10 cellular contexts compared by ENCODE assay signal in genomic region chr20:62644044-62644795, GRCh38. TPM values are rescaled to one million over a fixed set of nuclear protein-coding genes. Genes with fewer than 3 reads are reported as not detected.
DNase-seq lines count a peak whose midpoint lies in the region; ATAC-seq and TF ChIP-seq lines count a peak whose summit lies in the region.
"Had no signal": no experiment of that assay in that cellular context is flagged by ENCODE, and none has a peak within 500 bp of the region (broad histone marks: within the 10 kb centered on the region; RNA-seq: fewer than 3 reads in every experiment).

No MANE protein-coding gene starts in this region.

- intact Hi-C loops in A673 (cut with micrococcal nuclease; ENCODE audit: unreplicated experiment): no loop called here

- H3K36me3 ChIP-seq in A673 (ENCODE audit: insufficient read depth, low read length, poor library complexity, severe bottlenecking) (no peaks in the 10 kb centered on the region), DOHH2 (ENCODE audit: control insufficient read depth, low read length) (peaks cover 66% of the 10 kb centered on the region)

- H3K27ac Mint-ChIP-seq in activated CD8-positive, alpha-beta T cell treated with anti-CD3 and anti-CD28 coated beads, Interleukin-2, amount 10 ng/mL, durations not matched to agents 7 days and 5 days: peak overlapping the region; percentile 71
- H3K27ac Mint-ChIP-seq in memory B cell: no peak overlapping the region

- CTCF ChIA-PET in A673 (lab: Charles Lee): interaction anchor here (0.6 kb wide), 1 partner anchor 23 kb away, joined by 3 read pairs; no protein-coding TSS in a partner anchor
- CTCF ChIA-PET in activated CD8-positive, alpha-beta T cell treated with anti-CD3 and anti-CD28 coated beads, Interleukin-2, amount 10 ng/mL, durations not matched to agents 7 days and 5 days (lab: Charles Lee): interaction anchor here (1.0 kb wide), 2 partner anchors 26 to 150 kb away, joined by 4 to 8 read pairs; no protein-coding TSS in a partner anchor

- BruUV-seq in A673 (replicated peaks; lab: Mats Ljungman, UMichigan): no TSS peak

- TF ChIP-seq CTCF in A673 (conservative IDR thresholded peaks at IDR 0.05; ENCODE audit: low read depth, low read length) (no peak), DOHH2 (IDR thresholded peaks at IDR 0.05; ENCODE audit: low read depth, low read length, poor library complexity, severe bottlenecking) (no peak)

- H3K4me3 ChIP-seq in A673 (ENCODE audit: low read depth, low read length, poor library complexity, severe bottlenecking) (peak overlapping the region; percentile 98), DOHH2 (ENCODE audit: low read length) (peak overlapping the region; percentile 98)

- H3K9me2 ChIP-seq in DOHH2 (replicated peaks; ENCODE audit: control insufficient read depth, low read length): no peaks in the 10 kb centered on the region

- peaks cover 5% of the 10 kb centered on the region for H3F3A ChIP-seq in DOHH2 (ENCODE audit: control insufficient read depth, insufficient read depth)

- H3K4me2 ChIP-seq in DOHH2 (ENCODE audit: low read length): peak overlapping the region; percentile 98

- ATAC-seq in activated CD8-positive, alpha-beta T cell treated with anti-CD3 and anti-CD28 coated beads, Interleukin-2, amount 10 ng/mL, durations not matched to agents 7 days and 5 days: no peak
- ATAC-seq in memory B cell (ENCODE audit: low read depth): no peak
- no peak for ATAC-seq in GM18867 (IDR thresholded peaks at IDR 0.05; ENCODE audit: unreplicated experiment)

- H3K27me3 Mint-ChIP-seq in activated CD8-positive, alpha-beta T cell treated with anti-CD3 and anti-CD28 coated beads, Interleukin-2, amount 10 ng/mL, durations not matched to agents 7 days and 5 days (ENCODE audit: low read depth): peaks cover 2% of the 10 kb centered on the region
- H3K27me3 Mint-ChIP-seq in memory B cell: no peaks in the 10 kb centered on the region

- no peaks in the 10 kb centered on the region for H3K27me3 ChIP-seq in A673 (replicated peaks; ENCODE audit: insufficient read depth, low read depth, low read length, poor library complexity)
- H3K27me3 ChIP-seq in DOHH2 (ENCODE audit: control insufficient read depth, low read length): no peaks in the 10 kb centered on the region

- peaks cover 42% of the 10 kb centered on the region for H3K4me1 ChIP-seq in A673 (ENCODE audit: insufficient read depth, low read length, poor library complexity, severe bottlenecking)
- peaks cover 73% of the 10 kb centered on the region for H3K4me1 ChIP-seq in DOHH2 (ENCODE audit: control insufficient read depth, low read length)

- H4K20me1 ChIP-seq in DOHH2 (ENCODE audit: control insufficient read depth, insufficient read depth, low read depth, low read length): peaks cover 41% of the 10 kb centered on the region

- H3K4me1 Mint-ChIP-seq in activated CD8-positive, alpha-beta T cell treated with anti-CD3 and anti-CD28 coated beads, Interleukin-2, amount 10 ng/mL, durations not matched to agents 7 days and 5 days (ENCODE audit: low read depth): peaks cover 67% of the 10 kb centered on the region
- H3K4me1 Mint-ChIP-seq in memory B cell: peaks cover 19% of the 10 kb centered on the region

- H3K79me2 ChIP-seq in DOHH2 (ENCODE audit: control insufficient read depth, low read length): peaks cover 74% of the 10 kb centered on the region

- H3K27ac ChIP-seq in A673 (ENCODE audit: low read depth, low read length, poor library complexity, severe bottlenecking) (no peak overlapping the region), DOHH2 (ENCODE audit: low read depth, low read length) (peak overlapping the region; percentile 27; the same call in 1 of the 2 replicates)

- peak overlapping the region; percentile 88 for H3K4me3 Mint-ChIP-seq in activated CD8-positive, alpha-beta T cell treated with anti-CD3 and anti-CD28 coated beads, Interleukin-2, amount 10 ng/mL, durations not matched to agents 7 days and 5 days
- peak overlapping the region; percentile 17 for H3K4me3 Mint-ChIP-seq in memory B cell

- no peak for DNase-seq in A673 (ENCODE audit: low spot score)
- no peak for DNase-seq in activated CD8-positive, alpha-beta T cell treated with anti-CD3 and anti-CD28 coated beads, Interleukin-2, amount 10 ng/mL, durations not matched to agents 7 days and 5 days
- no peak for DNase-seq in memory B cell (ENCODE audit: low spot score in 2 of 2)
- no peak for DNase-seq in NCI-H1048 (lab: John Stamatoyannopoulos, UW)
- DNase-seq in SIG-M5 (lab: John Stamatoyannopoulos, UW): no peak
- no peak for DNase-seq in epidermal melanocyte (ENCODE audit: insufficient read length, low spot score)
- DNase-seq: cortex of kidney, DMS79 had no signal

- no peaks in the 10 kb centered on the region for H3K9me3 ChIP-seq in A673 (ENCODE audit: low read depth, low read length, poor library complexity, severe bottlenecking)
- H3K9me3 ChIP-seq in DOHH2 (ENCODE audit: control insufficient read depth, insufficient read depth, low read length): no peaks in the 10 kb centered on the region

- peaks cover 45% of the 10 kb centered on the region for H3K36me3 Mint-ChIP-seq in activated CD8-positive, alpha-beta T cell treated with anti-CD3 and anti-CD28 coated beads, Interleukin-2, amount 10 ng/mL, durations not matched to agents 7 days and 5 days (ENCODE audit: low read depth)
- no peaks in the 10 kb centered on the region for H3K36me3 Mint-ChIP-seq in memory B cell

- POLR2A ChIA-PET in A673 (lab: Charles Lee; ENCODE audit: low non-redundant PET): interaction anchor here (0.7 kb wide), 1 partner anchor 150 kb away, joined by 3 read pairs; no protein-coding TSS in a partner anchor
- POLR2A ChIA-PET in activated CD8-positive, alpha-beta T cell treated with anti-CD3 and anti-CD28 coated beads, Interleukin-2, amount 10 ng/mL, durations not matched to agents 7 days and 5 days (lab: Charles Lee): interaction anchor here (0.7 to 3.5 kb wide), 4 partner anchors 7 to 150 kb away, joined by 3 to 24 read pairs (median 16); no protein-coding TSS in a partner anchor

- no peaks in the 10 kb centered on the region for H3K9me3 Mint-ChIP-seq in activated CD8-positive, alpha-beta T cell treated with anti-CD3 and anti-CD28 coated beads, Interleukin-2, amount 10 ng/mL, durations not matched to agents 7 days and 5 days (ENCODE audit: insufficient read depth)
- H3K9me3 Mint-ChIP-seq in memory B cell: no peaks in the 10 kb centered on the region

RNA-seq across cellular contexts. Expression of gene SLCO4A1, which starts 1.9 kb away (rescaled TPM):
- total RNA-seq in A673 (2021): 44.5 and 48.8 TPM in 2 replicates
- 10 to 100 TPM; 79.4 to 79.9 TPM for total RNA-seq in activated CD8-positive, alpha-beta T cell treated with anti-CD3 and anti-CD28 coated beads, Interleukin-2, amount 10 ng/mL, durations not matched to agents 7 days and 5 days
